ENCODE assay signal across 31 cellular contexts in genomic region chr10:122295423-122295947, GRCh38. TPM values are rescaled to one million over a fixed set of nuclear protein-coding genes. Genes with fewer than 3 reads are reported as not detected.
DNase-seq lines count a peak whose midpoint lies in the region; ATAC-seq and TF ChIP-seq lines count a peak whose summit lies in the region.
"Had no signal": no experiment of that assay in that cellular context is flagged by ENCODE, and none has a peak within 500 bp of the region (broad histone marks: within the 10 kb centered on the region; RNA-seq: fewer than 3 reads in every experiment).

No MANE protein-coding gene starts in this region.

- H3K36me3 ChIP-seq in BLaER1 = no peaks in the 10 kb centered on the region
- no peaks in the 10 kb centered on the region for H3K36me3 ChIP-seq in WERI-Rb-1
- H3K36me3 ChIP-seq: BLaER1 treated with 17β-estradiol and CSF1 and Interleukin-3, amounts not matched to agents 10 nM and 100 nM; ovary; upper lobe of left lung had no signal

- no peaks in the 10 kb centered on the region for H3K27me3 ChIP-seq in BLaER1
- H3K27me3 ChIP-seq in WERI-Rb-1 (ENCODE audit: insufficient read depth, low read depth, severe bottlenecking) = no peaks in the 10 kb centered on the region
- H3K27me3 ChIP-seq: BLaER1 treated with 17β-estradiol and CSF1 and Interleukin-3, amounts not matched to agents 10 nM and 100 nM; ovary; upper lobe of left lung had no signal

- TF ChIP-seq CTCF in GM10266 (IDR thresholded peaks at IDR 0.05; ENCODE audit: control insufficient read depth, insufficient read depth, low read depth, missing control alignments) (no peak), WERI-Rb-1 (IDR thresholded peaks at IDR 0.05; ENCODE audit: low read depth, low read length) (no peak)

- H3K27ac ChIP-seq in BLaER1 (no peak overlapping the region), WERI-Rb-1 (no peak overlapping the region)
- H3K27ac ChIP-seq: BLaER1 treated with 17β-estradiol and CSF1 and Interleukin-3, amounts not matched to agents 10 nM and 100 nM; ovary; upper lobe of left lung; VCaP had no signal

- peak overlapping the region; percentile 15; the same call in 1 of the 2 replicates for H3K4me2 ChIP-seq in BLaER1

- ATAC-seq in activated CD8-positive, alpha-beta T cell treated with anti-CD3 and anti-CD28 coated beads, Interleukin-2, amount 10 ng/mL, durations not matched to agents 7 days and 5 days = peak; percentile 24
- no peak for ATAC-seq in left lobe of liver
- ATAC-seq: naive thymus-derived CD8-positive, alpha-beta T cell had no signal

- POLR2A ChIA-PET in activated CD8-positive, alpha-beta T cell treated with anti-CD3 and anti-CD28 coated beads, Interleukin-2, amount 10 ng/mL, durations not matched to agents 7 days and 5 days (lab: Charles Lee) = no interaction called here

- no peaks in the 10 kb centered on the region for H4K20me1 ChIP-seq in BLaER1
- H4K20me1 ChIP-seq: BLaER1 treated with 17β-estradiol and CSF1 and Interleukin-3, amounts not matched to agents 10 nM and 100 nM had no signal

- CTCF ChIA-PET in activated CD8-positive, alpha-beta T cell treated with anti-CD3 and anti-CD28 coated beads, Interleukin-2, amount 10 ng/mL, durations not matched to agents 7 days and 5 days (lab: Charles Lee) = interaction anchor here (1.0 to 4.7 kb wide), 3 partner anchors 48 to 147 kb away, joined by 3 to 77 read pairs (median 4); no protein-coding TSS in a partner anchor

- peaks cover 16% of the 10 kb centered on the region for H3K27me3 Mint-ChIP-seq in activated CD8-positive, alpha-beta T cell treated with anti-CD3 and anti-CD28 coated beads, Interleukin-2, amount 10 ng/mL, durations not matched to agents 7 days and 5 days (ENCODE audit: low read depth)

- no peak overlapping the region for H3K4me3 ChIP-seq in BLaER1
- H3K4me3 ChIP-seq in WERI-Rb-1 (ENCODE audit: low read depth, low read length) = no peak overlapping the region
- H3K4me3 ChIP-seq: BLaER1 treated with 17β-estradiol and CSF1 and Interleukin-3, amounts not matched to agents 10 nM and 100 nM; ovary; upper lobe of left lung had no signal

- H3K4me3 Mint-ChIP-seq in activated CD8-positive, alpha-beta T cell treated with anti-CD3 and anti-CD28 coated beads, Interleukin-2, amount 10 ng/mL, durations not matched to agents 7 days and 5 days = no peak overlapping the region
- H3K4me3 Mint-ChIP-seq: naive thymus-derived CD8-positive, alpha-beta T cell; T-helper 2 cell treated with Interferon-gamma antibody and Interleukin-4, amounts not matched to agents 5 μg/mL and 100 μg/mL, for 36 hours had no signal

- H3K9ac ChIP-seq in BLaER1 = no peak overlapping the region
- H3K9ac ChIP-seq: BLaER1 treated with 17β-estradiol and CSF1 and Interleukin-3, amounts not matched to agents 10 nM and 100 nM had no signal

- H3K9me3 ChIP-seq in BLaER1 (no peaks in the 10 kb centered on the region), WERI-Rb-1 (ENCODE audit: severe bottlenecking) (no peaks in the 10 kb centered on the region)
- H3K9me3 ChIP-seq: BLaER1 treated with 17β-estradiol and CSF1 and Interleukin-3, amounts not matched to agents 10 nM and 100 nM; ovary; upper lobe of left lung had no signal

- H3K4me1 Mint-ChIP-seq in activated CD8-positive, alpha-beta T cell treated with anti-CD3 and anti-CD28 coated beads, Interleukin-2, amount 10 ng/mL, durations not matched to agents 7 days and 5 days (ENCODE audit: low read depth) = peaks cover 30% of the 10 kb centered on the region

- H3K36me3 Mint-ChIP-seq in activated CD8-positive, alpha-beta T cell treated with anti-CD3 and anti-CD28 coated beads, Interleukin-2, amount 10 ng/mL, durations not matched to agents 7 days and 5 days (ENCODE audit: low read depth) = no peaks in the 10 kb centered on the region
- H3K36me3 Mint-ChIP-seq: naive thymus-derived CD8-positive, alpha-beta T cell had no signal

- no peak overlapping the region for H3K27ac Mint-ChIP-seq in activated CD8-positive, alpha-beta T cell treated with anti-CD3 and anti-CD28 coated beads, Interleukin-2, amount 10 ng/mL, durations not matched to agents 7 days and 5 days
- H3K27ac Mint-ChIP-seq: T-helper 2 cell treated with Interferon-gamma antibody and Interleukin-4, amounts not matched to agents 5 μg/mL and 100 μg/mL, for 36 hours had no signal

- peaks cover 16% of the 10 kb centered on the region for H3K4me1 ChIP-seq in BLaER1
- H3K4me1 ChIP-seq: upper lobe of left lung had no signal

- peak; percentile 12 for DNase-seq in HT-29 (ENCODE audit: low spot score)
- peak; percentile 47 for DNase-seq in activated CD8-positive, alpha-beta T cell treated with anti-CD3 and anti-CD28 coated beads, Interleukin-2, amount 10 ng/mL, durations not matched to agents 7 days and 5 days
- peak; percentile 33 for DNase-seq in left lobe of liver (ENCODE audit: low spot score)
- DNase-seq in GM10266 (ENCODE audit: extremely low spot score) = no peak
- DNase-seq in WERI-Rb-1 = no peak
- no peak for DNase-seq in GM19240 (ENCODE audit: insufficient read length, low spot score)
- no peak for DNase-seq in C1 segment of cervical spinal cord (lab: John Stamatoyannopoulos, UW)
- DNase-seq: activated CD4-positive, alpha-beta T cell treated with anti-CD3 and anti-CD28 coated beads, Interleukin-2, amount 50 U/mL, for 1 hour; Calu3; central memory CD4-positive, alpha-beta T cell; dermis blood vessel endothelial cell; DMS79 treated with DMSO at 0.1 percent for 48 hours; H7; hypothalamus; KG1; midbrain; naive thymus-derived CD8-positive, alpha-beta T cell; NCI-H1417 treated with DMSO at 0.1 percent for 48 hours; NCI-H2081; NCI-H446; NCI-H774; ovary; retina; stimulated activated CD4-positive, alpha-beta T cell treated with anti-CD3 and anti-CD28 coated beads, Interleukin-2, amount 100 ng/mL, for 24 hours; substantia nigra had no signal

- no peaks in the 10 kb centered on the region for H3K9me3 Mint-ChIP-seq in activated CD8-positive, alpha-beta T cell treated with anti-CD3 and anti-CD28 coated beads, Interleukin-2, amount 10 ng/mL, durations not matched to agents 7 days and 5 days (ENCODE audit: insufficient read depth)
- H3K9me3 Mint-ChIP-seq: naive thymus-derived CD8-positive, alpha-beta T cell; T-helper 2 cell treated with Interferon-gamma antibody and Interleukin-4, amounts not matched to agents 5 μg/mL and 100 μg/mL, for 36 hours had no signal

RNA-seq across cellular contexts. Expression of gene BTBD16, which starts 24.4 kb away (rescaled TPM):
- 4.0 and 4.7 TPM in 2 replicates for total RNA-seq in HT-29 (2014; rRNA removed; shearing (Covaris generic))
- total RNA-seq in activated CD8-positive, alpha-beta T cell treated with anti-CD3 and anti-CD28 coated beads, Interleukin-2, amount 10 ng/mL, durations not matched to agents 7 days and 5 days = not detected
- 1.5 TPM for total RNA-seq in left lobe of liver
- total RNA-seq: dermis blood vessel endothelial cell; fibroblast of lung; naive thymus-derived CD8-positive, alpha-beta T cell had no signal

Comparison
In these comparisons a context has a peak if more than half of its experiments do, and no peak if none do; other contexts are left out.
1. DNase-seq: peak in HT-29 (single experiment), activated CD8-positive, alpha-beta T cell treated with anti-CD3 and anti-CD28 coated beads, Interleukin-2, amount 10 ng/mL, durations not matched to agents 7 days and 5 days (single experiment) and left lobe of liver (single experiment); none in GM10266 (single experiment), WERI-Rb-1 (single experiment), GM19240 (single experiment) and C1 segment of cervical spinal cord (0 of 14).